In genomic region chr5:58871648-58872242, GRCh38 we compare ENCODE assay signal across 8 cellular contexts.
DNase-seq lines count a peak whose midpoint lies in the region; ATAC-seq and TF ChIP-seq lines count a peak whose summit lies in the region.

No MANE protein-coding gene starts in this region.

- DNase-seq in NCI-H524 (lab: John Stamatoyannopoulos, UW) (peak; percentile 26 to 61), NCI-H524 treated with DMSO at 0.1 percent for 48 hours (lab: John Stamatoyannopoulos, UW) (no peak), NCI-H1092 (lab: John Stamatoyannopoulos, UW) (peak; percentile 4), astrocyte of the spinal cord (ENCODE audit: low read depth, low spot score) (peak; percentile 49), left kidney (ENCODE audit: low read depth, low spot score) (peak; percentile 63), DMS114 treated with DMSO at 0.1 percent for 48 hours (lab: John Stamatoyannopoulos, UW; ENCODE audit: unreplicated experiment) (no peak)
- DNase-seq in activated CD8-positive, alpha-beta memory T cell treated with anti-CD3 and anti-CD28 coated beads for 24 hours: no peak

- in situ Hi-C loops in astrocyte of the spinal cord (cut with HindIII; ENCODE audit: low sequenced_read_pairs): no loop called here

- ATAC-seq in GM19395 (IDR thresholded peaks at IDR 0.05; ENCODE audit: unreplicated experiment): peak; percentile 70

- TF ChIP-seq CTCF in astrocyte of the spinal cord (IDR thresholded peaks at IDR 0.05; ENCODE audit: low read depth, low read length): peak; percentile 71

- no peak overlapping the region for H3K4me3 ChIP-seq in astrocyte of the spinal cord (ENCODE audit: low read depth, low read length)

Comparison
In these comparisons a context has a peak if more than half of its experiments do, and no peak if none do; other contexts are left out.
1. DNase-seq: peak in NCI-H524 (2 of 2), NCI-H1092 (single experiment), astrocyte of the spinal cord (single experiment) and left kidney (single experiment); none in NCI-H524 treated with DMSO at 0.1 percent for 48 hours (single experiment), DMS114 treated with DMSO at 0.1 percent for 48 hours (single experiment) and activated CD8-positive, alpha-beta memory T cell treated with anti-CD3 and anti-CD28 coated beads for 24 hours (single experiment).